Comparison of ENCODE assay signal across 9 cellular contexts in the genomic region with DNA sequence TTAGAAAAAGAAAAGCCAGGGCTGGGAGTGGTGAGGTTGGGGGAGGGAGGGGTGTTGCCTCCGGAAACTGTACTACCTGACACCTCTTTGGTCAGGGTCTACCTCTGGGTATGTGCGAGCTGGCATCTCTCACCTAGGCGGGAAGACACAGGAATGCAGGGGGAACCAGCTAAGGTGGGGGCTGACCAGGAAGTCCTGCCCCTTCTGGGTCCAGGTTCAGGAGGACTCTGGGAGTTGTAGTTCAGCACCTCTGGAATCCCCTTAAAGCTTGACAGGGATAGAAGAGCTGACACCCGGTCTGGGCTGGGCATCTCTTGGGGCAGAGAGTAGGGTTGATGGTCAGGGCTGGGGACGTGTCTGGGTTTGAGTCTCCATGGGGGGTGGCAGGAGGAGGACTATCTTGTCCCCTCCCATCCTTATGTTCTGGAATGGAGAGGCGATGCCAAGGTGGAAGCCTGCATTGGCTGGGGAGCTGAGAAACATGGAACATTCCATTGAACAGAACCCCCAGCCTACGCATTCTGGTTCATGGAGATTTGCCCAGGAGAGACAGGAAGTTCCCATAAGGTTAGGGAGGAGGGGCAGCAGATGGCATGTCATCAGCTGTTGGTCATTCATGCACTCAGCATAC. TPM values are rescaled to one million over a fixed set of nuclear protein-coding genes. Genes with fewer than 3 reads are reported as not detected.
DNase-seq lines count a peak whose midpoint lies in the region; ATAC-seq, FAIRE-seq and TF ChIP-seq lines count a peak whose summit lies in the region.
"Had no signal": no experiment of that assay in that cellular context is flagged by ENCODE, and none has a peak within 500 bp of the region (broad histone marks: within the 10 kb centered on the region; RNA-seq: fewer than 3 reads in every experiment).

No MANE protein-coding gene starts in this region.

- H3K36me3 ChIP-seq in MG63: peaks cover 6% of the 10 kb centered on the region; the same call in 1 of the 2 replicates
- no peaks in the 10 kb centered on the region for H3K36me3 ChIP-seq in bronchial epithelial cell (ENCODE audit: control insufficient read depth, insufficient read depth, low read length)

- H3K27me3 Mint-ChIP-seq in Calu3 (ENCODE audit: unreplicated experiment) (no peaks in the 10 kb centered on the region), mesothelial cell of epicardium (ENCODE audit: low read depth) (peaks cover 3% of the 10 kb centered on the region)

- H3K4me3 Mint-ChIP-seq in Calu3 (ENCODE audit: low read depth, unreplicated experiment) (peak overlapping the region; percentile 54), mesothelial cell of epicardium (peak overlapping the region; percentile 60)
- H3K4me3 Mint-ChIP-seq: activated B cell treated with CpG ODN at 0.5 μM for 24 hours had no signal

- H3K27me3 ChIP-seq in MG63: no peaks in the 10 kb centered on the region
- no peaks in the 10 kb centered on the region for H3K27me3 ChIP-seq in bronchial epithelial cell (ENCODE audit: control insufficient read depth, insufficient read depth, low read length)

- FAIRE-seq in bronchial epithelial cell (lab: Jason Lieb, UNC): peak; percentile 60

- H3K27ac Mint-ChIP-seq in Calu3 (ENCODE audit: unreplicated experiment) (peak overlapping the region; percentile 32), mesothelial cell of epicardium (no peak overlapping the region)
- H3K27ac Mint-ChIP-seq: activated B cell treated with CpG ODN at 0.5 μM for 24 hours had no signal

- no peak overlapping the region for H3K4me3 ChIP-seq in MG63
- H3K4me3 ChIP-seq in bronchial epithelial cell (ENCODE audit: low read depth, low read length): no peak overlapping the region

- H3K36me3 Mint-ChIP-seq in Calu3 (ENCODE audit: insufficient read depth, unreplicated experiment): peaks cover 27% of the 10 kb centered on the region
- H3K36me3 Mint-ChIP-seq in mesothelial cell of epicardium: no peaks in the 10 kb centered on the region

- H3K9me3 ChIP-seq in MG63: no peaks in the 10 kb centered on the region

- peak; percentile 24 for DNase-seq in Calu3
- DNase-seq in MG63: peak; percentile 50
- peak; percentile 70 for DNase-seq in bronchial epithelial cell (ENCODE audit: low read depth)
- no peak for DNase-seq in mesothelial cell of epicardium (ENCODE audit: low spot score in 2 of 2, unreplicated experiment in 2 of 2)
- no peak for DNase-seq in stimulated activated CD8-positive, alpha-beta memory T cell treated with anti-CD3 and anti-CD28 coated beads, Interleukin-4, amount 100 ng/mL, for 48 hours
- DNase-seq in NCI-H2196 (lab: John Stamatoyannopoulos, UW; ENCODE audit: unreplicated experiment): no peak
- DNase-seq in GDM1 (lab: John Stamatoyannopoulos, UW): no peak
- DNase-seq: activated B cell treated with CpG ODN at 0.5 μM for 24 hours had no signal

- ATAC-seq in HG02973 (IDR thresholded peaks at IDR 0.05; ENCODE audit: unreplicated experiment): no peak

- intact Hi-C loops in Calu3 (cut with micrococcal nuclease; ENCODE audit: unreplicated experiment): loop anchor here (5.0 kb wide), 1 partner anchor 77 kb away; no protein-coding TSS in a partner anchor

- H3K4me1 Mint-ChIP-seq in Calu3 (ENCODE audit: low read depth, unreplicated experiment): peaks cover 39% of the 10 kb centered on the region
- H3K4me1 Mint-ChIP-seq in mesothelial cell of epicardium: peaks cover 21% of the 10 kb centered on the region

- H3K9me3 Mint-ChIP-seq in Calu3 (ENCODE audit: low read depth, unreplicated experiment): no peaks in the 10 kb centered on the region
- H3K9me3 Mint-ChIP-seq in mesothelial cell of epicardium: no peaks in the 10 kb centered on the region
- H3K9me3 Mint-ChIP-seq: activated B cell treated with CpG ODN at 0.5 μM for 24 hours had no signal

- CTCF ChIA-PET in Calu3 (lab: Charles Lee): interaction anchor here (0.9 to 1.0 kb wide), 2 partner anchors 99 to 107 kb away, joined by 4 read pairs; no protein-coding TSS in a partner anchor

- no TSS peak for BruUV-seq in Calu3 (replicated peaks; lab: Mats Ljungman, UMichigan)

- TF ChIP-seq CTCF in Calu3 (IDR thresholded peaks at IDR 0.05; ENCODE audit: unreplicated experiment): no peak
- no peak for TF ChIP-seq CTCF in bronchial epithelial cell (IDR thresholded peaks at IDR 0.05; ENCODE audit: insufficient read depth, low read length, severe bottlenecking)
- TF ChIP-seq CTCF in mesothelial cell of epicardium (IDR thresholded peaks at IDR 0.05; ENCODE audit: unreplicated experiment): no peak

RNA-seq across cellular contexts. Expression of a gene that starts 2.1 kb away (rescaled TPM):
- total RNA-seq in Calu3 (2022) (63.1 and 67.4 TPM in 2 replicates), bronchial epithelial cell (14.7 and 24.2 TPM in 2 replicates), mesothelial cell of epicardium (21.8 to 22.4 TPM (median 22.0 TPM) in 3 replicates)
- 7.5 and 10.2 TPM in 2 replicates for total RNA-seq in MG63 (2014; rRNA removed; shearing (Covaris generic); ENCODE audit: low replicate concordance)

RNA-seq across cellular contexts. Expression of a gene that starts 3.9 kb away (rescaled TPM):
- total RNA-seq in Calu3 (2022) (not detected in 2 replicates), bronchial epithelial cell (not detected in 2 replicates), mesothelial cell of epicardium (not detected in 3 replicates)
- not detected in 2 replicates for total RNA-seq in MG63 (2014; rRNA removed; shearing (Covaris generic); ENCODE audit: low replicate concordance)
- total RNA-seq: activated B cell treated with CpG ODN at 0.5 μM for 24 hours had no signal

Comparison
In these comparisons a context has a peak if more than half of its experiments do, and no peak if none do; other contexts are left out.
1. DNase-seq: peak in Calu3 (single experiment), MG63 (single experiment) and bronchial epithelial cell (single experiment); none in mesothelial cell of epicardium (0 of 2), stimulated activated CD8-positive, alpha-beta memory T cell treated with anti-CD3 and anti-CD28 coated beads, Interleukin-4, amount 100 ng/mL, for 48 hours (single experiment), NCI-H2196 (single experiment) and GDM1 (single experiment).